8 cellular contexts compared by ENCODE assay signal in genomic region chr18:34224423-34225217, GRCh38. TPM values are rescaled to one million over a fixed set of nuclear protein-coding genes. Genes with fewer than 3 reads are reported as not detected.
DNase-seq lines count a peak whose midpoint lies in the region; ATAC-seq and TF ChIP-seq lines count a peak whose summit lies in the region.

NOL4 (minus strand) TSS chr18:34224913; CDS start chr18:34223253, 1,660 bp downstream.

- ATAC-seq in stimulated activated naive CD8-positive, alpha-beta T cell treated with anti-CD3 and anti-CD28 coated beads, Interleukin-15, Interleukin-2, amounts not matched to agents 100 U/mL and 50 U/mL, for 24 hours, result no peak
- ATAC-seq in GM19467 (IDR thresholded peaks at IDR 0.05; ENCODE audit: unreplicated experiment), result no peak

- peaks cover 3 to 47% (median 15%) of the 10 kb centered on the region in 6 donors for H3K9me3 Mint-ChIP-seq in immature natural killer cell

- H3K4me1 ChIP-seq in esophagus muscularis mucosa, result peaks cover 18 to 37% (median 36%) of the 10 kb centered on the region in 4 donors
- H3K4me1 ChIP-seq in muscle layer of colon (ENCODE audit: insufficient read depth, low read length), result peaks cover 10% of the 10 kb centered on the region

- H3K9ac ChIP-seq in muscle layer of colon (ENCODE audit: low read length), result no peak within 1 kb of the TSS

- WGBS in esophagus muscularis mucosa, result 1% methylated on average over 29 of the region's 56 CpGs

- no peak for TF ChIP-seq POLR2A in esophagus muscularis mucosa (IDR thresholded peaks at IDR 0.05; ENCODE audit: low read depth)

- H3K4me3 Mint-ChIP-seq in immature natural killer cell, result no peak within 1 kb of the TSS

- no peaks in the 10 kb centered on the region for H3K36me3 Mint-ChIP-seq in immature natural killer cell

- POLR2A ChIA-PET in HEK293T (lab: Yijun Ruan, JAX), result interaction anchor here (0.6 to 0.9 kb wide), 2 partner anchors 11 to 402 kb away, joined by 3 to 4 read pairs; no protein-coding TSS in a partner anchor

- DNase-seq in HEK293T (ENCODE audit: extremely low spot score), result peak; percentile 96
- peak; percentile 98 for DNase-seq in NCI-H82 (lab: John Stamatoyannopoulos, UW)
- DNase-seq in esophagus muscularis mucosa (ENCODE audit: extremely low spot score), result no peak
- no peak for DNase-seq in stimulated activated naive CD8-positive, alpha-beta T cell treated with anti-CD3 and anti-CD28 coated beads, Interleukin-15, Interleukin-2, amounts not matched to agents 100 U/mL and 50 U/mL, for 24 hours
- DNase-seq in immature natural killer cell, result no peak
- no peak for DNase-seq in stimulated activated CD4-positive, alpha-beta T cell treated with anti-CD3 and anti-CD28 coated beads, Interleukin-12 subunit alpha, Interleukin-12 subunit beta, amount 100 ng/mL, for 4 hours

- CTCF ChIA-PET in HEK293T (lab: Yijun Ruan, JAX), result interaction anchor here (0.5 to 1.6 kb wide), 10 partner anchors 11 to 1509 kb away, joined by 3 to 21 read pairs (median 3); no protein-coding TSS in a partner anchor

- peak in 1 of 3 experiments; percentile 9 for TF ChIP-seq CTCF in esophagus muscularis mucosa (IDR thresholded peaks at IDR 0.05)

- intact Hi-C loops in esophagus muscularis mucosa (cut with DNase I), result no loop called here

- peaks cover 12 to 21% (median 13%) of the 10 kb centered on the region in 3 donors for H3K27me3 Mint-ChIP-seq in immature natural killer cell (ENCODE audit: low read depth in 3 of 3)

- no peaks in the 10 kb centered on the region for H3K4me1 Mint-ChIP-seq in immature natural killer cell

- H3K36me3 ChIP-seq in esophagus muscularis mucosa, result no peaks in the 10 kb centered on the region
- H3K36me3 ChIP-seq in muscle layer of colon (ENCODE audit: insufficient read depth, low read length), result no peaks in the 10 kb centered on the region

- H3K27ac ChIP-seq in esophagus muscularis mucosa (replicated peaks in 1 of 4), result no peak within 1 kb of the TSS
- H3K27ac ChIP-seq in muscle layer of colon (ENCODE audit: low read depth, low read length), result no peak within 1 kb of the TSS

- TF ChIP-seq EP300 in esophagus muscularis mucosa (IDR thresholded peaks at IDR 0.05), result no peak

- peak within 1 kb of the TSS; percentile 48 to 60 (median 51) for H3K4me3 ChIP-seq in esophagus muscularis mucosa
- H3K4me3 ChIP-seq in muscle layer of colon (ENCODE audit: low read depth in 1 of 2, low read length in 2 of 2), result peak within 1 kb of the TSS; percentile 44 to 73

- no peak within 1 kb of the TSS for H3K27ac Mint-ChIP-seq in immature natural killer cell

- no peaks in the 10 kb centered on the region for H3K9me3 ChIP-seq in esophagus muscularis mucosa
- no peaks in the 10 kb centered on the region for H3K9me3 ChIP-seq in muscle layer of colon (ENCODE audit: low read length)

- H3K27me3 ChIP-seq in esophagus muscularis mucosa (peaks cover 6 to 72% (median 31%) of the 10 kb centered on the region in 4 donors), muscle layer of colon (ENCODE audit: control insufficient read depth in 1 of 2, insufficient read depth in 2 of 2, low read length in 2 of 2) (peaks cover 15 to 30% of the 10 kb centered on the region in 2 donors)

TF ChIP-seq in HEK293T, 16 proteins besides CTCF, POLR2A, EP300 and RAD21:
- TF ChIP-seq CTBP1 (IDR thresholded peaks at IDR 0.05; ENCODE audit: borderline replicate concordance), result peak; percentile 57
- peak; percentile 90 for TF ChIP-seq L3MBTL2 (conservative IDR thresholded peaks at IDR 0.05)
- peak; percentile 76 for TF ChIP-seq PKNOX1 (IDR thresholded peaks at IDR 0.05)
- TF ChIP-seq BHLHE40 (IDR thresholded peaks at IDR 0.05; ENCODE audit: borderline replicate concordance), result no peak
- TF ChIP-seq SUZ12 (IDR thresholded peaks at IDR 0.05), result no peak

RNA-seq across cellular contexts. Expression of gene NOL4, which starts in this region (rescaled TPM):
- not detected for total RNA-seq in esophagus muscularis mucosa
- polyA plus RNA-seq in immature natural killer cell, result not detected

Comparison
In these comparisons a context has a peak if more than half of its experiments do, and no peak if none do; other contexts are left out.
1. DNase-seq: peak in HEK293T (single experiment) and NCI-H82 (single experiment); none in esophagus muscularis mucosa (single experiment), stimulated activated naive CD8-positive, alpha-beta T cell treated with anti-CD3 and anti-CD28 coated beads, Interleukin-15, Interleukin-2, amounts not matched to agents 100 U/mL and 50 U/mL, for 24 hours (single experiment), immature natural killer cell (0 of 3) and stimulated activated CD4-positive, alpha-beta T cell treated with anti-CD3 and anti-CD28 coated beads, Interleukin-12 subunit alpha, Interleukin-12 subunit beta, amount 100 ng/mL, for 4 hours (single experiment).